ENCODE assay signal across 6 cellular contexts in genomic region chr17:81584771-81585170, GRCh38. TPM values are rescaled to one million over a fixed set of nuclear protein-coding genes. Genes with fewer than 3 reads are reported as not detected.
DNase-seq lines count a peak whose midpoint lies in the region; ATAC-seq, FAIRE-seq and TF ChIP-seq lines count a peak whose summit lies in the region.
"Not testable (repeated sequence)": the region's sequence is repeated elsewhere in the genome, so short reads cannot be mapped to it uniquely, and the experiment has no call there.

No MANE protein-coding gene starts in this region.

- POLR2A ChIA-PET in A549 (lab: Yijun Ruan, JAX); Panc1 (lab: Charles Lee): not testable (repeated sequence)

- not testable (repeated sequence) for DNase-seq in A549 (ENCODE audit: low read depth in 1 of 2, low spot score in 1 of 2); Panc1 (ENCODE audit: low read depth, low spot score); chondrocyte (ENCODE audit: low spot score); osteocyte (ENCODE audit: extremely low spot score, unreplicated experiment)
- DNase-seq in DMS53 (lab: John Stamatoyannopoulos, UW) = peak; percentile 42
- peak in 2 of 3 donors; percentile 42 to 53 for DNase-seq in right lobe of liver

- H3K36me3 Mint-ChIP-seq in chondrocyte (ENCODE audit: low read depth) (peaks cover 38% of the 10 kb centered on the region), osteocyte (ENCODE audit: unreplicated experiment) (peaks cover 50% of the 10 kb centered on the region)

- intact Hi-C loops in Panc1 (cut with micrococcal nuclease; ENCODE audit: unreplicated experiment); right lobe of liver (cut with DNase I): not testable (repeated sequence)

- in situ Hi-C loops in Panc1 (cut with HindIII; ENCODE audit: low pct_unique_long_range_greater_than_20kb, low sequenced_read_pairs) = not testable (repeated sequence)

- H3K4me1 Mint-ChIP-seq in chondrocyte (ENCODE audit: low read depth) (peaks cover 56% of the 10 kb centered on the region), osteocyte (ENCODE audit: unreplicated experiment) (peaks cover 60% of the 10 kb centered on the region)

- BruUV-seq in Panc1 (replicated peaks; lab: Mats Ljungman, UMichigan) = not testable (repeated sequence)

- H3K9me3 ChIP-seq in A549; Panc1 (ENCODE audit: control insufficient read depth, insufficient read depth, low read depth, low read length); right lobe of liver: not testable (repeated sequence)

- 88% methylated on average over 14 of the region's 14 CpGs for WGBS in A549 (ENCODE audit: missing lambda C conversion rate)
- 66% methylated on average over 5 of the region's 14 CpGs for WGBS in right lobe of liver (ENCODE audit: insufficient coverage, low coverage, low lambda C conversion rate, missing lambda C conversion rate)

- ATAC-seq in A549, Panc1: not testable (repeated sequence)
- peak in 2 of 4 donors; percentile 20 to 53 for ATAC-seq in right lobe of liver

- H3K4me2 ChIP-seq in A549 = peak overlapping the region; percentile 14; the same call in 1 of the 3 replicates

- not testable (repeated sequence) for H3K4me3 Mint-ChIP-seq in chondrocyte (ENCODE audit: unreplicated experiment)
- H3K4me3 Mint-ChIP-seq in osteocyte (ENCODE audit: unreplicated experiment) = peak overlapping the region; percentile 14

- not testable (repeated sequence) for FAIRE-seq in A549 (lab: Jason Lieb, UNC)

- TF ChIP-seq EP300 in A549 (IDR thresholded peaks at IDR 0.05) = not testable (repeated sequence)

- H3K27ac Mint-ChIP-seq in chondrocyte (ENCODE audit: unreplicated experiment) = peak overlapping the region; percentile 79
- H3K27ac Mint-ChIP-seq in osteocyte (ENCODE audit: unreplicated experiment) = peak overlapping the region; percentile 78

- H3K27me3 ChIP-seq in Panc1 (ENCODE audit: control insufficient read depth, insufficient read depth, low read length); right lobe of liver: not testable (repeated sequence)

- TF ChIP-seq POLR2A in A549 (IDR thresholded peaks at IDR 0.05; ENCODE audit: low read length); right lobe of liver (IDR thresholded peaks at IDR 0.05): not testable (repeated sequence)

- peaks cover 21% of the 10 kb centered on the region; the same call in 1 of the 2 replicates for H3K36me3 ChIP-seq in Panc1 (ENCODE audit: control insufficient read depth, insufficient read depth, low read length)
- peaks cover 7 to 85% (median 29%) of the 10 kb centered on the region in 4 donors for H3K36me3 ChIP-seq in right lobe of liver

- peaks cover 40% of the 10 kb centered on the region for H3K4me1 ChIP-seq in A549
- H3K4me1 ChIP-seq in Panc1 (ENCODE audit: control insufficient read depth, insufficient read depth, low read length) = peaks cover 55% of the 10 kb centered on the region
- peaks cover 0 to 16% (median 7%) of the 10 kb centered on the region in 4 donors for H3K4me1 ChIP-seq in right lobe of liver

- TF ChIP-seq RAD21 in A549 (conservative IDR thresholded peaks at IDR 0.05 in 1 of 2, IDR thresholded peaks at IDR 0.05 in 1 of 2) = not testable (repeated sequence)

- not testable (repeated sequence) for TF ChIP-seq CTCF in A549 (IDR thresholded peaks at IDR 0.05); Panc1 (IDR thresholded peaks at IDR 0.05); chondrocyte (IDR thresholded peaks at IDR 0.05); right lobe of liver (IDR thresholded peaks at IDR 0.05); osteocyte (IDR thresholded peaks at IDR 0.05)

- H3K27ac ChIP-seq in A549 = not testable (repeated sequence)
- H3K27ac ChIP-seq in Panc1 (ENCODE audit: low read length) (peak overlapping the region; percentile 100), right lobe of liver (peak overlapping the region in 1 of 3 donors; percentile 32)

- not testable (repeated sequence) for H3K9me3 Mint-ChIP-seq in chondrocyte (ENCODE audit: low read depth); osteocyte (ENCODE audit: unreplicated experiment)

- not testable (repeated sequence) for H3K27me3 Mint-ChIP-seq in chondrocyte (ENCODE audit: low read depth); osteocyte (ENCODE audit: unreplicated experiment)

- not testable (repeated sequence) for H3K4me3 ChIP-seq in A549; Panc1 (ENCODE audit: low read depth in 2 of 2, low read length in 2 of 2); right lobe of liver

- CTCF ChIA-PET in A549 (lab: Yijun Ruan, JAX) (interaction anchor here (0.7 to 45.0 kb wide), 3 partner anchors 1 to 66 kb away, joined by 3 to 1604 read pairs (median 1604); partner anchors contain the start of gene FAAP100), Panc1 (lab: Charles Lee) (interaction anchor here (0.6 kb wide), 1 partner anchor 13 kb away, joined by 7 read pairs; no protein-coding TSS in a partner anchor)

RNA-seq across cellular contexts. Expression of gene FAAP100, which starts 32.6 kb away (rescaled TPM):
- polyA plus RNA-seq in A549 (2011; rRNA removed) (5.4 and 7.2 TPM in 2 replicates), A549 (2017; fragmentation: RNase III; extraction: RNeasy Plus Mini Kit Qiagen cat#74134 plus additional on column Dnase treatment) (16.2 to 17.7 TPM (median 16.8 TPM) in 3 replicates)
- polyA plus RNA-seq in A549 (2012; cell fraction: cytosol; rRNA removed) = 17.3 and 25.1 TPM in 2 replicates
- polyA plus RNA-seq in A549 (2012; cell fraction: nucleus; rRNA removed) = 52.4 and 75.7 TPM in 2 replicates
- polyA minus RNA-seq in A549 (2011; rRNA and poly(A)+ RNA removed) = 7.8 and 10.0 TPM in 2 replicates
- total RNA-seq in Panc1 (2021; ENCODE audit: unreplicated experiment) (265 TPM), chondrocyte (39.8 to 62.7 TPM (median 43.1 TPM) in 3 replicates), right lobe of liver (10 to 100 TPM; 13.1 to 17.1 (median 15.2) TPM), osteocyte (63.0 and 64.6 TPM in 2 replicates)
- 232 TPM for polyA plus RNA-seq in Panc1 (2012; ENCODE audit: insufficient read length)

RNA-seq across cellular contexts. Expression of gene NPLOC4, which starts 52.1 kb away (rescaled TPM):
- polyA plus RNA-seq in A549 (2011; rRNA removed) (101 and 130 TPM in 2 replicates), A549 (2017; fragmentation: RNase III; extraction: RNeasy Plus Mini Kit Qiagen cat#74134 plus additional on column Dnase treatment) (91.1 to 98.5 TPM (median 92.2 TPM) in 3 replicates)
- 115 and 145 TPM in 2 replicates for polyA plus RNA-seq in A549 (2012; cell fraction: cytosol; rRNA removed)
- polyA plus RNA-seq in A549 (2012; cell fraction: nucleus; rRNA removed) = 218 and 236 TPM in 2 replicates
- polyA minus RNA-seq in A549 (2011; rRNA and poly(A)+ RNA removed) = 165 and 281 TPM in 2 replicates
- total RNA-seq in Panc1 (2021; ENCODE audit: unreplicated experiment) (246 TPM), chondrocyte (104 to 118 TPM (median 110 TPM) in 3 replicates), right lobe of liver (10 to 100 TPM; 46.5 to 63.2 (median 55.8) TPM), osteocyte (99.7 and 112 TPM in 2 replicates)
- 164 TPM for polyA plus RNA-seq in Panc1 (2012; ENCODE audit: insufficient read length)

RNA-seq across cellular contexts. Expression of gene TSPAN10, which starts 52.2 kb away (rescaled TPM):
- polyA plus RNA-seq in A549 (2011; rRNA removed) = 1.4 and 1.7 TPM in 2 replicates
- polyA plus RNA-seq in A549 (2012; cell fraction: cytosol; rRNA removed) = 1.9 and 3.2 TPM in 2 replicates
- polyA plus RNA-seq in A549 (2012; cell fraction: nucleus; rRNA removed) = 6.9 and 10.5 TPM in 2 replicates
- 5.4 to 7.1 TPM (median 6.3 TPM) in 3 replicates for polyA plus RNA-seq in A549 (2017; fragmentation: RNase III; extraction: RNeasy Plus Mini Kit Qiagen cat#74134 plus additional on column Dnase treatment)
- 1.3 and 1.4 TPM in 2 replicates for polyA minus RNA-seq in A549 (2011; rRNA and poly(A)+ RNA removed)
- 4.8 TPM for total RNA-seq in Panc1 (2021; ENCODE audit: unreplicated experiment)
- 5.3 TPM for polyA plus RNA-seq in Panc1 (2012; ENCODE audit: insufficient read length)
- total RNA-seq in chondrocyte = 1.7 to 2.2 TPM (median 1.8 TPM) in 3 replicates
- 1 to 10 TPM in 1 of 6 experiments, under 1 TPM in 5; 0.18 to 1.2 (median 0.62) TPM for total RNA-seq in right lobe of liver
- 1.1 and 1.6 TPM in 2 replicates for total RNA-seq in osteocyte

RNA-seq across cellular contexts. Expression of gene FSCN2, which starts 56.6 kb away (rescaled TPM):
- polyA plus RNA-seq in A549 (2011; rRNA removed) = 0.84 and 1.2 TPM in 2 replicates
- polyA plus RNA-seq in A549 (2012; cell fraction: cytosol; rRNA removed) = 0.74 and 1.1 TPM in 2 replicates
- polyA plus RNA-seq in A549 (2012; cell fraction: nucleus; rRNA removed) = 7.5 and 8.3 TPM in 2 replicates
- 1.3 to 1.7 TPM (median 1.3 TPM) in 3 replicates for polyA plus RNA-seq in A549 (2017; fragmentation: RNase III; extraction: RNeasy Plus Mini Kit Qiagen cat#74134 plus additional on column Dnase treatment)
- 3.6 and 3.7 TPM in 2 replicates for polyA minus RNA-seq in A549 (2011; rRNA and poly(A)+ RNA removed)
- 1.2 TPM for total RNA-seq in Panc1 (2021; ENCODE audit: unreplicated experiment)
- polyA plus RNA-seq in Panc1 (2012; ENCODE audit: insufficient read length) = 9.6 TPM
- 4.1 to 6.1 TPM (median 5.3 TPM) in 3 replicates for total RNA-seq in chondrocyte
- under 1 TPM in 1 of 6 experiments, not detected in 5; 0.22 TPM for total RNA-seq in right lobe of liver
- total RNA-seq in osteocyte = 3.0 and 3.7 TPM in 2 replicates
